ENCODE assay signal across 14 cellular contexts in genomic region chr7:35849158-35849831, GRCh38. TPM values are rescaled to one million over a fixed set of nuclear protein-coding genes. Genes with fewer than 3 reads are reported as not detected.
DNase-seq lines count a peak whose midpoint lies in the region; TF ChIP-seq lines count a peak whose summit lies in the region.
"Had no signal": no experiment of that assay in that cellular context is flagged by ENCODE, and none has a peak within 500 bp of the region (broad histone marks: within the 10 kb centered on the region; RNA-seq: fewer than 3 reads in every experiment).

No MANE protein-coding gene starts in this region.

- no peak overlapping the region for H3K4me3 Mint-ChIP-seq in endodermal cell
- H3K4me3 Mint-ChIP-seq in activated CD4-positive, alpha-beta T cell treated with anti-CD3 and anti-CD28 coated beads, Interleukin-2, amount 10 ng/mL, durations not matched to agents 7 days and 5 days: no peak overlapping the region
- H3K4me3 Mint-ChIP-seq: activated naive CD4-positive, alpha-beta T cell treated with anti-CD3 and anti-CD28 coated beads for 36 hours; dendritic cell treated with granulocyte-macrophage colony-stimulating factor and Interleukin-4, amounts not matched to agents 40 ng/mL and 50 ng/mL, for 4 days had no signal

- POLR2A ChIA-PET in activated CD4-positive, alpha-beta T cell treated with anti-CD3 and anti-CD28 coated beads, Interleukin-2, amount 10 ng/mL, durations not matched to agents 7 days and 5 days (lab: Charles Lee): no interaction called here

- H2AFZ ChIP-seq in osteoblast (ENCODE audit: low read length) (no peak overlapping the region), hepatocyte (no peak overlapping the region)

- H3K27ac Mint-ChIP-seq in endodermal cell: no peak overlapping the region
- H3K27ac Mint-ChIP-seq in activated CD4-positive, alpha-beta T cell treated with anti-CD3 and anti-CD28 coated beads, Interleukin-2, amount 10 ng/mL, durations not matched to agents 7 days and 5 days: no peak overlapping the region
- H3K27ac Mint-ChIP-seq: activated naive CD4-positive, alpha-beta T cell treated with anti-CD3 and anti-CD28 coated beads for 36 hours; dendritic cell treated with granulocyte-macrophage colony-stimulating factor and Interleukin-4, amounts not matched to agents 40 ng/mL and 50 ng/mL, for 4 days had no signal

- H3K4me1 ChIP-seq in endodermal cell (ENCODE audit: control insufficient read depth, insufficient read depth, low read length) (no peaks in the 10 kb centered on the region), osteoblast (ENCODE audit: insufficient read depth, low read length) (peaks cover 8% of the 10 kb centered on the region), hepatocyte (ENCODE audit: insufficient read depth) (no peaks in the 10 kb centered on the region)

- H3K9me3 ChIP-seq in endodermal cell (ENCODE audit: control insufficient read depth, low read length) (no peaks in the 10 kb centered on the region), osteoblast (ENCODE audit: low read depth, low read length) (no peaks in the 10 kb centered on the region), hepatocyte (ENCODE audit: low read depth) (no peaks in the 10 kb centered on the region)
- H3K9me3 ChIP-seq: gastrocnemius medialis, transverse colon had no signal

- peak; percentile 48 for DNase-seq in EH (ENCODE audit: low read depth)
- DNase-seq in NCI-H2227 treated with DMSO at 0.1 percent for 48 hours (lab: John Stamatoyannopoulos, UW): peak; percentile 36
- DNase-seq in endodermal cell: peak; percentile 53
- no peak for DNase-seq in osteoblast (ENCODE audit: insufficient read length, low spot score, missing footprints)
- no peak for DNase-seq in activated CD4-positive, alpha-beta T cell treated with anti-CD3 and anti-CD28 coated beads, Interleukin-2, amount 10 ng/mL, durations not matched to agents 7 days and 5 days
- DNase-seq in hepatocyte (ENCODE audit: low spot score): no peak
- no peak for DNase-seq in dermis blood vessel endothelial cell
- no peak for DNase-seq in NCI-H1048 (lab: John Stamatoyannopoulos, UW)
- DNase-seq: activated naive CD4-positive, alpha-beta T cell treated with anti-CD3 and anti-CD28 coated beads for 36 hours; Calu3; gastrocnemius medialis; Kasumi-1; transverse colon had no signal

- no peaks in the 10 kb centered on the region for H3K9me2 ChIP-seq in hepatocyte (replicated peaks; ENCODE audit: insufficient read depth)

- H3K4me3 ChIP-seq in endodermal cell (ENCODE audit: low read length): no peak overlapping the region
- H3K4me3 ChIP-seq in osteoblast (ENCODE audit: insufficient read depth, low read length): no peak overlapping the region
- no peak overlapping the region for H3K4me3 ChIP-seq in hepatocyte
- H3K4me3 ChIP-seq: gastrocnemius medialis, transverse colon had no signal

- H3K9ac ChIP-seq in endodermal cell (ENCODE audit: extremely low read depth, low read length, poor library complexity, severe bottlenecking): no peak overlapping the region

- H3K27me3 ChIP-seq in endodermal cell (ENCODE audit: control insufficient read depth, insufficient read depth, low read length, poor library complexity, severe bottlenecking): no peaks in the 10 kb centered on the region
- no peaks in the 10 kb centered on the region for H3K27me3 ChIP-seq in osteoblast (ENCODE audit: insufficient read depth, low read length)
- no peaks in the 10 kb centered on the region for H3K27me3 ChIP-seq in hepatocyte
- H3K27me3 ChIP-seq: gastrocnemius medialis, transverse colon had no signal

- H4K20me1 ChIP-seq in osteoblast (ENCODE audit: insufficient read depth, low read length): peaks cover 11% of the 10 kb centered on the region
- H4K20me1 ChIP-seq in hepatocyte (ENCODE audit: insufficient read depth, poor library complexity, severe bottlenecking): peaks cover 20% of the 10 kb centered on the region

- H3K27ac ChIP-seq in endodermal cell (ENCODE audit: low read depth, low read length) (no peak overlapping the region), osteoblast (ENCODE audit: low read depth, low read length) (peak overlapping the region; percentile 47), hepatocyte (no peak overlapping the region)
- H3K27ac ChIP-seq: gastrocnemius medialis, transverse colon had no signal

- 86 to 91% methylated on average over 3 to 7 of the region's 7 CpGs for WGBS in endodermal cell (ENCODE audit: insufficient coverage in 1 of 2, insufficient read length in 1 of 2), 2 experiments
- 82% methylated on average over 7 of the region's 7 CpGs for WGBS in hepatocyte (ENCODE audit: low lambda C conversion rate, missing lambda C conversion rate)

- TF ChIP-seq CTCF in endodermal cell (conservative IDR thresholded peaks at IDR 0.05) (peak; percentile 46), osteoblast (IDR thresholded peaks at IDR 0.05; ENCODE audit: extremely low read depth, low read depth, low read length) (peak; percentile 11), hepatocyte (IDR thresholded peaks at IDR 0.05; ENCODE audit: poor library complexity) (no peak)

- CTCF ChIA-PET in activated CD4-positive, alpha-beta T cell treated with anti-CD3 and anti-CD28 coated beads, Interleukin-2, amount 10 ng/mL, durations not matched to agents 7 days and 5 days (lab: Charles Lee): no interaction called here

- H3K36me3 Mint-ChIP-seq in endodermal cell (ENCODE audit: low read depth): peaks cover 40% of the 10 kb centered on the region
- H3K36me3 Mint-ChIP-seq in activated CD4-positive, alpha-beta T cell treated with anti-CD3 and anti-CD28 coated beads, Interleukin-2, amount 10 ng/mL, durations not matched to agents 7 days and 5 days (ENCODE audit: low read depth): peaks cover 58% of the 10 kb centered on the region

- H3K36me3 ChIP-seq in endodermal cell (ENCODE audit: control insufficient read depth, insufficient read depth, low read length): peaks cover 80% of the 10 kb centered on the region
- H3K36me3 ChIP-seq in osteoblast (ENCODE audit: insufficient read depth, low read length): peaks cover 17% of the 10 kb centered on the region
- no peaks in the 10 kb centered on the region for H3K36me3 ChIP-seq in hepatocyte (replicated peaks; ENCODE audit: insufficient read depth, low read depth)

- peak overlapping the region; percentile 13 for H3K4me2 ChIP-seq in osteoblast (ENCODE audit: insufficient read depth, low read length)
- H3K4me2 ChIP-seq in hepatocyte: no peak overlapping the region

- H3K4me1 Mint-ChIP-seq in endodermal cell: peaks cover 5% of the 10 kb centered on the region
- peaks cover 9% of the 10 kb centered on the region for H3K4me1 Mint-ChIP-seq in activated CD4-positive, alpha-beta T cell treated with anti-CD3 and anti-CD28 coated beads, Interleukin-2, amount 10 ng/mL, durations not matched to agents 7 days and 5 days

- H3K79me2 ChIP-seq in osteoblast (ENCODE audit: insufficient read depth, low read length) (peaks cover 92% of the 10 kb centered on the region), hepatocyte (peaks cover 97% of the 10 kb centered on the region)

- H3K27me3 Mint-ChIP-seq in endodermal cell (ENCODE audit: insufficient read depth): no peaks in the 10 kb centered on the region
- no peaks in the 10 kb centered on the region for H3K27me3 Mint-ChIP-seq in activated CD4-positive, alpha-beta T cell treated with anti-CD3 and anti-CD28 coated beads, Interleukin-2, amount 10 ng/mL, durations not matched to agents 7 days and 5 days
- H3K27me3 Mint-ChIP-seq: dendritic cell treated with granulocyte-macrophage colony-stimulating factor and Interleukin-4, amounts not matched to agents 40 ng/mL and 50 ng/mL, for 4 days had no signal

- no peaks in the 10 kb centered on the region for H3K9me3 Mint-ChIP-seq in endodermal cell
- no peaks in the 10 kb centered on the region for H3K9me3 Mint-ChIP-seq in activated CD4-positive, alpha-beta T cell treated with anti-CD3 and anti-CD28 coated beads, Interleukin-2, amount 10 ng/mL, durations not matched to agents 7 days and 5 days
- H3K9me3 Mint-ChIP-seq: activated naive CD4-positive, alpha-beta T cell treated with anti-CD3 and anti-CD28 coated beads for 36 hours; dendritic cell treated with granulocyte-macrophage colony-stimulating factor and Interleukin-4, amounts not matched to agents 40 ng/mL and 50 ng/mL, for 4 days had no signal

RNA-seq across cellular contexts. Expression of gene SEPTIN7, which starts 48.4 kb away (rescaled TPM):
- total RNA-seq in endodermal cell (100 to 1,000 TPM; 206 to 216 TPM), osteoblast (178 and 191 TPM in 2 replicates), hepatocyte (304 and 347 TPM in 2 replicates), dermis blood vessel endothelial cell (193 and 369 TPM in 2 replicates)
- polyA plus RNA-seq in endodermal cell (2013, experiment 1 of 2): 323 TPM
- 327 TPM for polyA plus RNA-seq in endodermal cell (2013, experiment 2 of 2)
- 100 to 1,000 TPM; 256 to 293 TPM for total RNA-seq in activated CD4-positive, alpha-beta T cell treated with anti-CD3 and anti-CD28 coated beads, Interleukin-2, amount 10 ng/mL, durations not matched to agents 7 days and 5 days
- 280 and 288 TPM in 2 replicates for polyA plus RNA-seq in hepatocyte

Comparison
In these comparisons a context has a peak if more than half of its experiments do, and no peak if none do; other contexts are left out.
1. DNase-seq: peak in EH (single experiment), NCI-H2227 treated with DMSO at 0.1 percent for 48 hours (single experiment) and endodermal cell (single experiment); none in osteoblast (single experiment), activated CD4-positive, alpha-beta T cell treated with anti-CD3 and anti-CD28 coated beads, Interleukin-2, amount 10 ng/mL, durations not matched to agents 7 days and 5 days (single experiment), hepatocyte (single experiment), dermis blood vessel endothelial cell (single experiment) and NCI-H1048 (single experiment).